Comparison of ENCODE assay signal across 11 cellular contexts in the genomic region with DNA sequence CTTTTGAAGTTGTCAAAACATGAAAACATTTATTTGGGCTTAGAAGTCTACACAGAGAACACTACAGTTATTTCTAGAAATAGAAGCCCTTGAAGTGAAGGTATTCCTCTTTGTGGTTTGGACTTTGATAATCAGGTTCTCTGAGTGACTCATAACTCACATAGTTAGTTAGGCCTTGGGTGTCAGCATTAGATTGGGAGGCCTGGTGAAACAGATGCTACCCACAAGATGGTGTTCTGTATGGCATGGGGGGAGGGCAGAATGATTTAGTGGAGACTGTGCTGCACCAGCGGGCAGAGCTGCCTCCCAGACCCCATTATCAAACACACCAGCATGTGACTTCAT.
DNase-seq lines count a peak whose midpoint lies in the region; ATAC-seq and TF ChIP-seq lines count a peak whose summit lies in the region.
"Had no signal": no experiment of that assay in that cellular context is flagged by ENCODE, and none has a peak within 500 bp of the region (broad histone marks: within the 10 kb centered on the region; RNA-seq: fewer than 3 reads in every experiment).

No MANE protein-coding gene starts in this region.

- TF ChIP-seq POLR2A in GM18505 (IDR thresholded peaks at IDR 0.05; ENCODE audit: borderline replicate concordance, extremely low read depth, insufficient read depth, insufficient read length) (no peak), tibial nerve (IDR thresholded peaks at IDR 0.05) (no peak)

- H3K9me3 ChIP-seq in tibial nerve = no peaks in the 10 kb centered on the region

- TF ChIP-seq CTCF in chondrocyte (IDR thresholded peaks at IDR 0.05) (no peak), coronary artery (IDR thresholded peaks at IDR 0.05) (no peak), tibial nerve (IDR thresholded peaks at IDR 0.05) (no peak)

- 86% methylated on average over 1 of the region's 1 CpG; no CpG with 5 or more reads in 1 of the 2 donors for WGBS in tibial nerve, 2 donors

- H3K27ac ChIP-seq in coronary artery = no peak overlapping the region
- no peak overlapping the region for H3K27ac ChIP-seq in tibial nerve

- H3K4me1 Mint-ChIP-seq in chondrocyte (ENCODE audit: low read depth) = no peaks in the 10 kb centered on the region
- H3K4me1 Mint-ChIP-seq: T-helper 17 cell had no signal

- peaks cover 15% of the 10 kb centered on the region for H3K27me3 Mint-ChIP-seq in chondrocyte (ENCODE audit: low read depth)

- H3K4me3 ChIP-seq in coronary artery (no peak overlapping the region), tibial nerve (no peak overlapping the region)

- no peak overlapping the region for H3K27ac Mint-ChIP-seq in chondrocyte (ENCODE audit: unreplicated experiment)
- H3K27ac Mint-ChIP-seq: stimulated activated naive CD8-positive, alpha-beta T cell treated with anti-CD3 and anti-CD28 coated beads, Interleukin-15, Interleukin-2, amounts not matched to agents 100 ng/mL and 50 ng/mL, for 24 hours; T-helper 17 cell had no signal

- no peaks in the 10 kb centered on the region for H3K36me3 Mint-ChIP-seq in chondrocyte (ENCODE audit: low read depth)

- H3K36me3 ChIP-seq in tibial nerve = no peaks in the 10 kb centered on the region

- intact Hi-C loops in Right ventricle myocardium superior (cut with DNase I) = no loop called here

- DNase-seq in Right ventricle myocardium superior (no peak), NCI-H2227 treated with DMSO at 0.1 percent for 48 hours (lab: John Stamatoyannopoulos, UW) (no peak), chondrocyte (ENCODE audit: low spot score) (no peak), coronary artery (ENCODE audit: low spot score) (no peak), tibial nerve (ENCODE audit: low spot score in 2 of 2) (no peak)
- DNase-seq: effector CD4-positive, alpha-beta T cell; T-helper 17 cell had no signal

- H3K9me3 Mint-ChIP-seq in chondrocyte (ENCODE audit: low read depth) = no peaks in the 10 kb centered on the region
- H3K9me3 Mint-ChIP-seq: stimulated activated naive CD8-positive, alpha-beta T cell treated with anti-CD3 and anti-CD28 coated beads, Interleukin-15, Interleukin-2, amounts not matched to agents 100 ng/mL and 50 ng/mL, for 24 hours had no signal

- peaks cover 0 to 29% (median 0%) of the 10 kb centered on the region in 4 donors for H3K4me1 ChIP-seq in tibial nerve

- ATAC-seq in GM18505 (IDR thresholded peaks at IDR 0.05; ENCODE audit: unreplicated experiment) (peak; percentile 89), GM21381 (IDR thresholded peaks at IDR 0.05; ENCODE audit: unreplicated experiment) (peak; percentile 88), HG03457 (IDR thresholded peaks at IDR 0.05; ENCODE audit: unreplicated experiment) (peak; percentile 55), Right ventricle myocardium superior (ENCODE audit: poor library complexity) (peak; percentile 48)
- ATAC-seq: T-helper 17 cell had no signal

- TF ChIP-seq EP300 in tibial nerve (IDR thresholded peaks at IDR 0.05) = no peak

- no peaks in the 10 kb centered on the region for H3K27me3 ChIP-seq in tibial nerve

- H3K4me3 Mint-ChIP-seq in chondrocyte (ENCODE audit: unreplicated experiment) = no peak overlapping the region
- H3K4me3 Mint-ChIP-seq: stimulated activated naive CD8-positive, alpha-beta T cell treated with anti-CD3 and anti-CD28 coated beads, Interleukin-15, Interleukin-2, amounts not matched to agents 100 ng/mL and 50 ng/mL, for 24 hours; T-helper 17 cell had no signal
